Comparison of ENCODE assay signal across 19 cellular contexts in genomic region chr1:23521588-23521987, GRCh38. TPM values are rescaled to one million over a fixed set of nuclear protein-coding genes. Genes with fewer than 3 reads are reported as not detected.
DNase-seq lines count a peak whose midpoint lies in the region; ATAC-seq and TF ChIP-seq lines count a peak whose summit lies in the region.
"Had no signal": no experiment of that assay in that cellular context is flagged by ENCODE, and none has a peak within 500 bp of the region (broad histone marks: within the 10 kb centered on the region; RNA-seq: fewer than 3 reads in every experiment).

No MANE protein-coding gene starts in this region.

- peak overlapping the region in 9 of 11 experiments; percentile 88 to 99 (median 99); a peak in 18 of 22 replicates for H3K27ac ChIP-seq in BLaER1 treated with 17β-estradiol and CSF1 and Interleukin-3, amounts not matched to agents 10 nM and 100 nM
- H3K27ac ChIP-seq in endodermal cell (ENCODE audit: low read depth, low read length), result no peak overlapping the region
- H3K27ac ChIP-seq: cardiac muscle cell, HL-60, pancreas had no signal

- H3K27ac Mint-ChIP-seq in endodermal cell, result no peak overlapping the region
- H3K27ac Mint-ChIP-seq: type B pancreatic cell had no signal

- 92% methylated on average over 16 of the region's 16 CpGs for WGBS in endodermal cell (ENCODE audit: insufficient coverage in 1 of 2, insufficient read length in 1 of 2), 2 experiments

- H3K4me3 ChIP-seq in BLaER1 treated with 17β-estradiol and CSF1 and Interleukin-3, amounts not matched to agents 10 nM and 100 nM, result no peak overlapping the region
- H3K4me3 ChIP-seq in NB4 (ENCODE audit: low read depth, low read length) (no peak overlapping the region), endodermal cell (ENCODE audit: low read length) (no peak overlapping the region)
- H3K4me3 ChIP-seq: cardiac muscle cell, pancreas had no signal

- peak overlapping the region in 9 of 11 experiments; percentile 92 to 99 (median 98); a peak in 17 of 22 replicates for H3K4me2 ChIP-seq in BLaER1 treated with 17β-estradiol and CSF1 and Interleukin-3, amounts not matched to agents 10 nM and 100 nM

- no peaks in the 10 kb centered on the region for H3K4me1 Mint-ChIP-seq in endodermal cell

- H3K9me3 Mint-ChIP-seq in endodermal cell, result no peaks in the 10 kb centered on the region
- H3K9me3 Mint-ChIP-seq: type B pancreatic cell had no signal

- peaks cover 0 to 87% (median 78%) of the 10 kb centered on the region in 11 experiments; a peak in 21 of 22 replicates for H3K36me3 ChIP-seq in BLaER1 treated with 17β-estradiol and CSF1 and Interleukin-3, amounts not matched to agents 10 nM and 100 nM
- H3K36me3 ChIP-seq in endodermal cell (ENCODE audit: control insufficient read depth, insufficient read depth, low read length), result peaks cover 8% of the 10 kb centered on the region
- H3K36me3 ChIP-seq: cardiac muscle cell, pancreas had no signal

- ATAC-seq in GM18519 (IDR thresholded peaks at IDR 0.05; ENCODE audit: low FRiP score, unreplicated experiment), result no peak
- ATAC-seq: left colon, pancreas had no signal

- TF ChIP-seq CTCF in NB4 (IDR thresholded peaks at IDR 0.05; ENCODE audit: low read depth, low read length) (no peak), endodermal cell (conservative IDR thresholded peaks at IDR 0.05) (no peak)

- no peaks in the 10 kb centered on the region for H3K9me3 ChIP-seq in BLaER1 treated with 17β-estradiol and CSF1 and Interleukin-3, amounts not matched to agents 10 nM and 100 nM (replicated peaks in 1 of 11)
- H3K9me3 ChIP-seq in endodermal cell (ENCODE audit: control insufficient read depth, low read length), result no peaks in the 10 kb centered on the region
- H3K9me3 ChIP-seq: pancreas had no signal

- peaks cover 10% of the 10 kb centered on the region for H3K36me3 Mint-ChIP-seq in endodermal cell (ENCODE audit: low read depth)

- peak; percentile 11 for DNase-seq in NCI-H2227 (lab: John Stamatoyannopoulos, UW; ENCODE audit: unreplicated experiment)
- no peak for DNase-seq in NCI-H2227 treated with DMSO at 0.1 percent for 48 hours (lab: John Stamatoyannopoulos, UW)
- DNase-seq in NB4 (ENCODE audit: low read depth), result peak; percentile 23
- peak; percentile 73 for DNase-seq in endodermal cell
- no peak for DNase-seq in NCI-H1436 (lab: John Stamatoyannopoulos, UW)
- no peak for DNase-seq in NCI-H446 treated with DMSO at 0.1 percent for 48 hours (lab: John Stamatoyannopoulos, UW)
- DNase-seq: ACHN; activated CD4-positive, CD25-positive, alpha-beta regulatory T cell; effector CD4-positive, alpha-beta T cell; hippocampal formation; KBM-7; left colon; NCI-H1417; pancreas had no signal

- peak overlapping the region in 7 of 11 experiments; percentile 31 to 99 (median 97); a peak in 9 of 22 replicates for H3K9ac ChIP-seq in BLaER1 treated with 17β-estradiol and CSF1 and Interleukin-3, amounts not matched to agents 10 nM and 100 nM
- no peak overlapping the region for H3K9ac ChIP-seq in endodermal cell (ENCODE audit: extremely low read depth, low read length, poor library complexity, severe bottlenecking)

- no peaks in the 10 kb centered on the region for H3K27me3 ChIP-seq in BLaER1 treated with 17β-estradiol and CSF1 and Interleukin-3, amounts not matched to agents 10 nM and 100 nM
- no peaks in the 10 kb centered on the region for H3K27me3 ChIP-seq in endodermal cell (ENCODE audit: control insufficient read depth, insufficient read depth, low read length, poor library complexity, severe bottlenecking)
- H3K27me3 ChIP-seq: cardiac muscle cell, pancreas had no signal

- no peaks in the 10 kb centered on the region for H3K27me3 Mint-ChIP-seq in endodermal cell (ENCODE audit: insufficient read depth)
- H3K27me3 Mint-ChIP-seq: type B pancreatic cell had no signal

- H4K20me1 ChIP-seq in BLaER1 treated with 17β-estradiol and CSF1 and Interleukin-3, amounts not matched to agents 10 nM and 100 nM, result peaks cover 0 to 58% (median 32%) of the 10 kb centered on the region in 11 experiments; a peak in 10 of 22 replicates

- TF ChIP-seq POLR2A in NB4 (IDR thresholded peaks at IDR 0.05; ENCODE audit: extremely low read depth, insufficient read length), result no peak

- no peak overlapping the region for H3K4me3 Mint-ChIP-seq in endodermal cell
- H3K4me3 Mint-ChIP-seq: type B pancreatic cell had no signal

- peaks cover 43 to 66% (median 63%) of the 10 kb centered on the region in 10 experiments for H3K4me1 ChIP-seq in BLaER1 treated with 17β-estradiol and CSF1 and Interleukin-3, amounts not matched to agents 10 nM and 100 nM
- H3K4me1 ChIP-seq in endodermal cell (ENCODE audit: control insufficient read depth, insufficient read depth, low read length), result no peaks in the 10 kb centered on the region
- H3K4me1 ChIP-seq: pancreas had no signal

RNA-seq across cellular contexts. Expression of gene E2F2, which starts 9.4 kb away (rescaled TPM):
- total RNA-seq in endodermal cell, result 1 to 10 TPM; 7.3 to 9.8 TPM
- 7.4 TPM for polyA plus RNA-seq in endodermal cell (2013, experiment 1 of 2)
- polyA plus RNA-seq in endodermal cell (2013, experiment 2 of 2), result 7.7 TPM

RNA-seq across cellular contexts. Expression of gene ASAP3, which starts 37.6 kb away (rescaled TPM):
- 10 to 100 TPM; 78.7 to 91.0 TPM for total RNA-seq in endodermal cell
- polyA plus RNA-seq in endodermal cell (2013, experiment 1 of 2), result 63.5 TPM
- polyA plus RNA-seq in endodermal cell (2013, experiment 2 of 2), result 57.5 TPM

RNA-seq across cellular contexts. Expression of gene ID3, which starts 37.7 kb away (rescaled TPM):
- total RNA-seq in endodermal cell, result 100 to 1,000 TPM; 281 to 338 TPM
- 319 TPM for polyA plus RNA-seq in endodermal cell (2013, experiment 1 of 2)
- 289 TPM for polyA plus RNA-seq in endodermal cell (2013, experiment 2 of 2)

Comparison
In these comparisons a context has a peak if more than half of its experiments do, and no peak if none do; other contexts are left out.
1. DNase-seq: peak in NCI-H2227 (single experiment), NB4 (single experiment) and endodermal cell (single experiment); none in NCI-H2227 treated with DMSO at 0.1 percent for 48 hours (single experiment), NCI-H1436 (single experiment) and NCI-H446 treated with DMSO at 0.1 percent for 48 hours (single experiment).